ENCODE assay signal across 8 cellular contexts in genomic region chr16:30112197-30113030, GRCh38. TPM values are rescaled to one million over a fixed set of nuclear protein-coding genes. Genes with fewer than 3 reads are reported as not detected.
DNase-seq lines count a peak whose midpoint lies in the region; ATAC-seq and TF ChIP-seq lines count a peak whose summit lies in the region.

No MANE protein-coding gene starts in this region.

- POLR2A ChIA-PET in Panc1 (lab: Charles Lee): no interaction called here

- no peaks in the 10 kb centered on the region for H3K27me3 ChIP-seq in Panc1 (ENCODE audit: control insufficient read depth, insufficient read depth, low read length)
- H3K27me3 ChIP-seq in cardiac muscle cell: no peaks in the 10 kb centered on the region

- in situ Hi-C loops in Panc1 (cut with HindIII; ENCODE audit: low pct_unique_long_range_greater_than_20kb, low sequenced_read_pairs): no loop called here

- ATAC-seq in Panc1 (peak; percentile 88), HG03280 (IDR thresholded peaks at IDR 0.05; ENCODE audit: unreplicated experiment) (no peak)

- CTCF ChIA-PET in Panc1 (lab: Charles Lee): interaction anchor here (0.6 to 1.6 kb wide), 8 partner anchors 10 to 267 kb away, joined by 3 to 11 read pairs (median 4); partner anchors contain the start of gene TBX6

- H3K4me1 ChIP-seq in Panc1 (ENCODE audit: control insufficient read depth, insufficient read depth, low read length) (no peaks in the 10 kb centered on the region), cardiac muscle cell (ENCODE audit: low read depth) (no peaks in the 10 kb centered on the region)

- DNase-seq in NCI-H2171 (lab: John Stamatoyannopoulos, UW) (peak; percentile 9), NCI-H2171 treated with DMSO at 0.1 percent for 48 hours (lab: John Stamatoyannopoulos, UW) (no peak), Panc1 (ENCODE audit: low read depth, low spot score) (no peak), cardiac muscle cell (ENCODE audit: low read depth in 1 of 2, low spot score in 1 of 2) (peak; percentile 20 to 75), RPMI8226 (no peak)
- peak; percentile 84 for DNase-seq in activated effector memory CD4-positive, alpha-beta T cell treated with anti-CD3 and anti-CD28 coated beads, Interleukin-2, amount 50 U/mL, for 16 hours
- peak; percentile 64 for DNase-seq in stimulated activated CD4-positive, alpha-beta T cell treated with anti-CD3 and anti-CD28 coated beads, Interleukin-12 subunit alpha, Interleukin-12 subunit beta, amount 100 ng/mL, for 4 hours

- H3K27ac ChIP-seq in Panc1 (ENCODE audit: low read length) (no peak overlapping the region), cardiac muscle cell (no peak overlapping the region)

- H3K36me3 ChIP-seq in Panc1 (ENCODE audit: control insufficient read depth, insufficient read depth, low read length) (no peaks in the 10 kb centered on the region), cardiac muscle cell (peaks cover 12% of the 10 kb centered on the region)

- BruUV-seq in Panc1 (replicated peaks; lab: Mats Ljungman, UMichigan): no TSS peak

- no peaks in the 10 kb centered on the region for H3K9me3 ChIP-seq in Panc1 (ENCODE audit: control insufficient read depth, insufficient read depth, low read depth, low read length)
- H3K9me3 ChIP-seq in cardiac muscle cell (ENCODE audit: low read depth): no peaks in the 10 kb centered on the region

- TF ChIP-seq CTCF in Panc1 (IDR thresholded peaks at IDR 0.05) (peak; percentile 96), cardiac muscle cell (IDR thresholded peaks at IDR 0.05; ENCODE audit: low read depth, low read length) (peak; percentile 67)

- H3K4me3 ChIP-seq in Panc1 (ENCODE audit: low read depth in 2 of 2, low read length in 2 of 2) (no peak overlapping the region), cardiac muscle cell (no peak overlapping the region)

- intact Hi-C loops in Panc1 (cut with micrococcal nuclease; ENCODE audit: unreplicated experiment): no loop called here

RNA-seq across cellular contexts. Expression of gene GDPD3, which starts 0.9 kb away (rescaled TPM):
- total RNA-seq in Panc1 (2021; ENCODE audit: unreplicated experiment) (2.5 TPM), cardiac muscle cell (1.7 and 2.0 TPM in 2 replicates)
- polyA plus RNA-seq in Panc1 (2012; ENCODE audit: insufficient read length): 3.3 TPM
- polyA plus RNA-seq in cardiac muscle cell: 0.72 and 0.96 TPM in 2 replicates

RNA-seq across cellular contexts. Expression of gene MAPK3, which starts 10.6 kb away (rescaled TPM):
- total RNA-seq in Panc1 (2021; ENCODE audit: unreplicated experiment): 47.1 TPM
- polyA plus RNA-seq in Panc1 (2012; ENCODE audit: insufficient read length): 91.7 TPM
- 57.2 and 70.2 TPM in 2 replicates for total RNA-seq in cardiac muscle cell
- polyA plus RNA-seq in cardiac muscle cell: 29.7 and 35.9 TPM in 2 replicates

RNA-seq across cellular contexts. Expression of gene YPEL3, which starts 16.4 kb away (rescaled TPM):
- 0.69 TPM for total RNA-seq in Panc1 (2021; ENCODE audit: unreplicated experiment)
- polyA plus RNA-seq in Panc1 (2012; ENCODE audit: insufficient read length): 1.1 TPM
- total RNA-seq in cardiac muscle cell: 67.1 and 107 TPM in 2 replicates
- polyA plus RNA-seq in cardiac muscle cell: 115 and 143 TPM in 2 replicates

RNA-seq across cellular contexts. Expression of gene TBX6, which starts 20.7 kb away (rescaled TPM):
- total RNA-seq in Panc1 (2021; ENCODE audit: unreplicated experiment) (0.46 TPM), cardiac muscle cell (1.6 and 5.0 TPM in 2 replicates)
- polyA plus RNA-seq in Panc1 (2012; ENCODE audit: insufficient read length): 0.97 TPM
- polyA plus RNA-seq in cardiac muscle cell: 2.2 and 8.9 TPM in 2 replicates

RNA-seq across cellular contexts. Expression of gene PPP4C, which starts 36.6 kb away (rescaled TPM):
- total RNA-seq in Panc1 (2021; ENCODE audit: unreplicated experiment) (186 TPM), cardiac muscle cell (94.3 and 134 TPM in 2 replicates)
- polyA plus RNA-seq in Panc1 (2012; ENCODE audit: insufficient read length): 309 TPM
- polyA plus RNA-seq in cardiac muscle cell: 217 and 225 TPM in 2 replicates

Comparison
In these comparisons a context has a peak if more than half of its experiments do, and no peak if none do; other contexts are left out.
1. DNase-seq: peak in NCI-H2171 (single experiment), activated effector memory CD4-positive, alpha-beta T cell treated with anti-CD3 and anti-CD28 coated beads, Interleukin-2, amount 50 U/mL, for 16 hours (single experiment), cardiac muscle cell (2 of 2) and stimulated activated CD4-positive, alpha-beta T cell treated with anti-CD3 and anti-CD28 coated beads, Interleukin-12 subunit alpha, Interleukin-12 subunit beta, amount 100 ng/mL, for 4 hours (single experiment); none in NCI-H2171 treated with DMSO at 0.1 percent for 48 hours (single experiment), Panc1 (single experiment) and RPMI8226 (single experiment).
2. RNA of gene YPEL3, which starts 16.4 kb away (total RNA-seq): 67.1 to 107 TPM in cardiac muscle cell; 0.69 TPM in Panc1 (single experiment); every median in the first group is over 10 times any median in the second.